12 cellular contexts compared by ENCODE assay signal in genomic region chr14:50303744-50304471, GRCh38. TPM values are rescaled to one million over a fixed set of nuclear protein-coding genes. Genes with fewer than 3 reads are reported as not detected.
DNase-seq lines count a peak whose midpoint lies in the region; ATAC-seq and TF ChIP-seq lines count a peak whose summit lies in the region.
"Had no signal": no experiment of that assay in that cellular context is flagged by ENCODE, and none has a peak within 500 bp of the region (broad histone marks: within the 10 kb centered on the region; RNA-seq: fewer than 3 reads in every experiment).

No MANE protein-coding gene starts in this region.

- POLR2A ChIA-PET in Caco-2 (lab: Charles Lee) = interaction anchor here (2.4 kb wide), 1 partner anchor 8 kb away, joined by 5 read pairs; the partner anchor contains the start of genes DMAC2L and L2HGDH

- H3K36me3 ChIP-seq in Caco-2 (ENCODE audit: control insufficient read depth, insufficient read depth, low read length) (no peaks in the 10 kb centered on the region), lower lobe of right lung (no peaks in the 10 kb centered on the region), uterus (no peaks in the 10 kb centered on the region)

- no peaks in the 10 kb centered on the region for H3K9me3 Mint-ChIP-seq in Caco-2 (ENCODE audit: unreplicated experiment)
- H3K9me3 Mint-ChIP-seq: immature natural killer cell had no signal

- TF ChIP-seq CTCF in Caco-2 (IDR thresholded peaks at IDR 0.05; ENCODE audit: insufficient read depth in 1 of 2, low read depth in 1 of 2, low read length in 1 of 2, severe bottlenecking in 1 of 2, unreplicated experiment in 1 of 2) (no peak), cardiac fibroblast (IDR thresholded peaks at IDR 0.05; ENCODE audit: low read depth, low read length) (no peak), lower lobe of right lung (IDR thresholded peaks at IDR 0.05) (no peak), uterus (IDR thresholded peaks at IDR 0.05) (no peak)

- no peak for TF ChIP-seq POLR2A in uterus (IDR thresholded peaks at IDR 0.05)

- no peak overlapping the region for H3K4me3 Mint-ChIP-seq in Caco-2 (ENCODE audit: unreplicated experiment)
- H3K4me3 Mint-ChIP-seq: H9, immature natural killer cell had no signal

- CTCF ChIA-PET in Caco-2 (lab: Charles Lee) = interaction anchor here (0.7 to 1.7 kb wide), 2 partner anchors 9 to 14 kb away, joined by 4 to 9 read pairs; partner anchors contain the start of genes DMAC2L and L2HGDH

- BruUV-seq in Caco-2 (replicated peaks; lab: Mats Ljungman, UMichigan) = no TSS peak

- no peak overlapping the region for H3K27ac Mint-ChIP-seq in Caco-2 (ENCODE audit: unreplicated experiment)
- H3K27ac Mint-ChIP-seq: H9, immature natural killer cell had no signal

- no peak overlapping the region for H3K4me3 ChIP-seq in Caco-2 (ENCODE audit: low read depth, low read length)
- no peak overlapping the region for H3K4me3 ChIP-seq in cardiac fibroblast (replicated peaks in 1 of 2; ENCODE audit: low read depth in 2 of 2, low read length in 2 of 2)
- no peak overlapping the region for H3K4me3 ChIP-seq in lower lobe of right lung
- H3K4me3 ChIP-seq in uterus = no peak overlapping the region
- H3K4me3 ChIP-seq: dorsolateral prefrontal cortex had no signal

- H3K4me1 ChIP-seq in Caco-2 (peaks cover 10% of the 10 kb centered on the region; the same call in 1 of the 2 replicates), lower lobe of right lung (no peaks in the 10 kb centered on the region), uterus (no peaks in the 10 kb centered on the region)

- no peaks in the 10 kb centered on the region for H3K27me3 Mint-ChIP-seq in Caco-2 (ENCODE audit: insufficient read depth, unreplicated experiment)

- DNase-seq in Caco-2 (peak; percentile 79 to 86), NCI-H2171 treated with DMSO at 0.1 percent for 48 hours (lab: John Stamatoyannopoulos, UW) (peak; percentile 68), cardiac fibroblast (ENCODE audit: low read depth in 2 of 2) (peak; percentile 21 to 79), lower lobe of right lung (peak; percentile 72), NCI-H1436 (lab: John Stamatoyannopoulos, UW) (no peak), uterus (no peak), NCI-H1436 treated with DMSO at 0.1 percent for 48 hours (lab: John Stamatoyannopoulos, UW) (no peak)
- no peak for DNase-seq in activated effector memory CD4-positive, alpha-beta T cell treated with Interleukin-2 at 50 U/mL for 16 hours
- DNase-seq: H9, immature natural killer cell, NCI-H2227 treated with DMSO at 0.1 percent for 48 hours had no signal

- H3K36me3 Mint-ChIP-seq in Caco-2 (ENCODE audit: insufficient read depth, unreplicated experiment) = peaks cover 6% of the 10 kb centered on the region

- peaks cover 6% of the 10 kb centered on the region for H3K4me1 Mint-ChIP-seq in Caco-2 (ENCODE audit: low read depth, unreplicated experiment)
- H3K4me1 Mint-ChIP-seq: immature natural killer cell had no signal

- no peak overlapping the region for H3K27ac ChIP-seq in lower lobe of right lung
- no peak overlapping the region for H3K27ac ChIP-seq in uterus

- intact Hi-C loops in Caco-2 (cut with micrococcal nuclease; ENCODE audit: unreplicated experiment) (no loop called here), lower lobe of right lung (cut with DNase I) (no loop called here), uterus (cut with DNase I; ENCODE audit: low total_unique reads) (no loop called here)

- peak; percentile 92 for ATAC-seq in lower lobe of right lung

- H3K27me3 ChIP-seq in Caco-2 (replicated peaks; ENCODE audit: control insufficient read depth, insufficient read depth, low read length) (no peaks in the 10 kb centered on the region), lower lobe of right lung (ENCODE audit: low read depth) (no peaks in the 10 kb centered on the region), uterus (no peaks in the 10 kb centered on the region)
- H3K27me3 ChIP-seq: dorsolateral prefrontal cortex had no signal

- no peaks in the 10 kb centered on the region for H3K9me3 ChIP-seq in Caco-2
- no peaks in the 10 kb centered on the region for H3K9me3 ChIP-seq in lower lobe of right lung
- no peaks in the 10 kb centered on the region for H3K9me3 ChIP-seq in uterus

RNA-seq across cellular contexts. Expression of gene L2HGDH, which starts 8.1 kb away (rescaled TPM):
- total RNA-seq in Caco-2 (2022) (25.0 and 27.6 TPM in 2 replicates), lower lobe of right lung (4.2 TPM), uterus (1 to 10 TPM in 3 of 4 donors, under 1 TPM in 1; 0.29 to 7.9 (median 2.5) TPM)

RNA-seq across cellular contexts. Expression of gene DMAC2L, which starts 8.2 kb away (rescaled TPM):
- total RNA-seq in Caco-2 (2022) (25.8 and 27.6 TPM in 2 replicates), lower lobe of right lung (19.6 TPM), uterus (10 to 100 TPM; 13.1 to 48.4 (median 20.4) TPM)

Comparison
In these comparisons a context has a peak if more than half of its experiments do, and no peak if none do; other contexts are left out.
1. DNase-seq: peak in Caco-2 (2 of 2), NCI-H2171 treated with DMSO at 0.1 percent for 48 hours (single experiment), cardiac fibroblast (2 of 2) and lower lobe of right lung (single experiment); none in NCI-H1436 (single experiment), uterus (0 of 2), NCI-H1436 treated with DMSO at 0.1 percent for 48 hours (single experiment) and activated effector memory CD4-positive, alpha-beta T cell treated with Interleukin-2 at 50 U/mL for 16 hours (single experiment).